24 cellular contexts compared by ENCODE assay signal in the genomic region with DNA sequence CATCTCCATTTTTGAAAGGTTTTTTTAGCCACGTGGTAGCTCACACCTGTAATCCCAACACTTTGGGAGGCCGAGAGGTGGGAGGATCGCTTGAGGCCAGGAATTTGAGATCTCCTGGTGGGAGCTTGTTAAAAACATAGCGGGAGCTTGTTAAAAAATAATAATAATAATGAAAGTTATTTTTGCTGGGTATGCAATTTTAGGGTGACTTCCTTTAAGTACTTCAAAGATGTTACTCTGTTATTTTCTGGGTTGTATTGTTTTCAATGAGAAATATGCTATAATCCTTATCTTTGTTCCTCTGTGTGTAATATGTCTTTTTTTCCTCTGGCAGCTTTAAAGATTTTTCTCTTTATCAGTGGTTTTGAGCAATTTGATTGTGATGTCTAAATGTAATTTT. TPM values are rescaled to one million over a fixed set of nuclear protein-coding genes. Genes with fewer than 3 reads are reported as not detected.
A peak's percentile ranks its signal among the peaks of the same experiment; 100 is the strongest.
DNase-seq lines count a peak whose midpoint lies in the region; ATAC-seq, FAIRE-seq and TF ChIP-seq lines count a peak whose summit lies in the region.
"Had no signal": no experiment of that assay in that cellular context is flagged by ENCODE, and none has a peak within 500 bp of the region (broad histone marks: within the 10 kb centered on the region; RNA-seq: fewer than 3 reads in every experiment).

No MANE protein-coding gene starts in this region.

- no peak overlapping the region for H3K9ac ChIP-seq in IMR-90 (ENCODE audit: low read depth, low read length)
- H3K9ac ChIP-seq: BLaER1 treated with 17β-estradiol and CSF1 and Interleukin-3, amounts not matched to agents 10 nM and 100 nM; GM23248 had no signal

- H3K9me3 ChIP-seq in A549 (peaks cover 3% of the 10 kb centered on the region; the same call in 1 of the 3 replicates), IMR-90 (ENCODE audit: control insufficient read depth, insufficient read depth, low read length) (no peaks in the 10 kb centered on the region), small intestine (ENCODE audit: control insufficient read depth, low read depth) (no peaks in the 10 kb centered on the region)
- H3K9me3 ChIP-seq: BE2C, HAP-1 had no signal

- TF ChIP-seq EP300 in A549 (IDR thresholded peaks at IDR 0.05) = no peak

- H3K27ac ChIP-seq in A549 (no peak overlapping the region), IMR-90 (ENCODE audit: insufficient read depth, low read length) (no peak overlapping the region), small intestine (ENCODE audit: low read depth in 1 of 2, low read length in 1 of 2) (no peak overlapping the region)
- H3K27ac ChIP-seq: 22Rv1; BLaER1 treated with 17β-estradiol and CSF1 and Interleukin-3, amounts not matched to agents 10 nM and 100 nM; GM23248 had no signal

- H3K14ac ChIP-seq in IMR-90 (replicated peaks; ENCODE audit: low read depth, low read length) = no peak overlapping the region

- no peak overlapping the region for H3K23ac ChIP-seq in IMR-90 (ENCODE audit: low read depth, low read length)

- H3K4me1 Mint-ChIP-seq in activated T-cell treated with anti-CD3 and anti-CD28 coated beads, Interleukin-2, amount 50 U/mL, for 72 hours (ENCODE audit: low read depth) = peaks cover 12% of the 10 kb centered on the region
- H3K4me1 Mint-ChIP-seq: CD14-positive monocyte had no signal

- no peak overlapping the region for H3K56ac ChIP-seq in IMR-90 (ENCODE audit: extremely low read depth, insufficient read depth, low read length)

- TF ChIP-seq POLR2A in A549 (IDR thresholded peaks at IDR 0.05; ENCODE audit: low read length) (no peak), IMR-90 (IDR thresholded peaks at IDR 0.05; ENCODE audit: low read depth, low read length) (no peak)

- H2AK9ac ChIP-seq in IMR-90 (replicated peaks; ENCODE audit: low read depth, low read length, poor library complexity) = no peak overlapping the region

- peaks cover 12 to 66% of the 10 kb centered on the region in 2 experiments for H3K79me1 ChIP-seq in IMR-90 (ENCODE audit: low read depth in 1 of 2, low read length in 2 of 2)

- no peak overlapping the region for H2BK15ac ChIP-seq in IMR-90 (ENCODE audit: low read depth, low read length)

- no peaks in the 10 kb centered on the region; the same call in 1 of the 2 replicates for H3K9me1 ChIP-seq in IMR-90 (ENCODE audit: insufficient read depth, low read length)

- H3K4ac ChIP-seq in IMR-90 (ENCODE audit: low read depth, low read length) = no peak overlapping the region

- H4K8ac ChIP-seq in IMR-90 (ENCODE audit: low read depth in 2 of 2, low read length in 2 of 2) = no peak overlapping the region

- peaks cover 52% of the 10 kb centered on the region for H4K20me1 ChIP-seq in IMR-90 (ENCODE audit: insufficient read depth, low read length)

- H3K4me3 Mint-ChIP-seq in activated T-cell treated with anti-CD3 and anti-CD28 coated beads, Interleukin-2, amount 50 U/mL, for 72 hours = no peak overlapping the region
- H3K4me3 Mint-ChIP-seq: CD14-positive monocyte; CD4-positive, alpha-beta T cell; CD8-positive, alpha-beta memory T cell had no signal

- H3K36me3 ChIP-seq in IMR-90 (ENCODE audit: control insufficient read depth, insufficient read depth, low read length) (no peaks in the 10 kb centered on the region), small intestine (ENCODE audit: control insufficient read depth in 2 of 2, insufficient read depth in 2 of 2, low read length in 2 of 2) (no peaks in the 10 kb centered on the region)
- H3K36me3 ChIP-seq: BE2C, HAP-1 had no signal

- in situ Hi-C loops in IMR-90 (cut with MboI; ENCODE audit: low sequenced_read_pairs) = no loop called here

- no peak overlapping the region for H2BK5ac ChIP-seq in IMR-90 (ENCODE audit: low read depth, low read length, poor library complexity, severe bottlenecking)

- H3K4me2 ChIP-seq in A549 = no peak overlapping the region
- no peak overlapping the region for H3K4me2 ChIP-seq in IMR-90 (ENCODE audit: low read depth, low read length)
- H3K4me2 ChIP-seq: BLaER1 treated with 17β-estradiol and CSF1 and Interleukin-3, amounts not matched to agents 10 nM and 100 nM had no signal

- H3K36me3 Mint-ChIP-seq in activated T-cell treated with anti-CD3 and anti-CD28 coated beads, Interleukin-2, amount 50 U/mL, for 72 hours (ENCODE audit: insufficient read depth in 2 of 2) = peaks cover 0 to 8% of the 10 kb centered on the region in 2 donors

- H4K5ac ChIP-seq in IMR-90 (ENCODE audit: low read depth, low read length) = no peak overlapping the region

- intact Hi-C loops in IMR-90 (cut with micrococcal nuclease) = no loop called here

- H3K4me3 ChIP-seq in A549 (no peak overlapping the region), IMR-90 (ENCODE audit: insufficient read depth, low read depth, low read length) (no peak overlapping the region), small intestine (ENCODE audit: low read depth in 1 of 2, low read length in 2 of 2) (no peak overlapping the region)
- H3K4me3 ChIP-seq: BLaER1 treated with 17β-estradiol and CSF1 and Interleukin-3, amounts not matched to agents 10 nM and 100 nM; GM12878; GM23248; HAP-1 had no signal

- TF ChIP-seq RAD21 in A549 (conservative IDR thresholded peaks at IDR 0.05 in 1 of 2, IDR thresholded peaks at IDR 0.05 in 1 of 2) (no peak), IMR-90 (IDR thresholded peaks at IDR 0.05; ENCODE audit: low read length) (no peak)

- no peak overlapping the region for H3K18ac ChIP-seq in IMR-90 (ENCODE audit: low read depth, low read length)

- DNase-seq in activated T-cell treated with anti-CD3 and anti-CD28 coated beads, Interleukin-2, amount 50 U/mL, for 72 hours = no peak
- DNase-seq in activated T-cell treated with anti-CD3 and anti-CD28 coated beads for 4 hours (no peak), A549 (ENCODE audit: low read depth in 1 of 2, low spot score in 1 of 2) (no peak), IMR-90 (no peak), small intestine (no peak), T1000 (lab: John Stamatoyannopoulos, UW) (no peak), RPMI8226 (no peak)
- DNase-seq: ACHN; AML-193; BE2C; CD4-positive, alpha-beta T cell; CD8-positive, alpha-beta memory T cell; DMS 273 treated with DMSO at 0.1 percent for 48 hours; DMS79; EL; GDM1; GM23248 had no signal

- no peaks in the 10 kb centered on the region for H3K27me3 Mint-ChIP-seq in activated T-cell treated with anti-CD3 and anti-CD28 coated beads, Interleukin-2, amount 50 U/mL, for 72 hours (ENCODE audit: low read depth)
- H3K27me3 Mint-ChIP-seq: CD4-positive, alpha-beta T cell; CD8-positive, alpha-beta memory T cell had no signal

- no peak overlapping the region for H2AFZ ChIP-seq in IMR-90 (replicated peaks; ENCODE audit: low read length, poor library complexity)
- H2AFZ ChIP-seq: GM23248 had no signal

- BruUV-seq in IMR-90 (replicated peaks; lab: Mats Ljungman, UMichigan) = no TSS peak

- FAIRE-seq in A549 (lab: Jason Lieb, UNC) (peak; percentile 46), small intestine (lab: Jason Lieb, UNC) (peak; percentile 23)
- FAIRE-seq: A204.1, GM12878, H54 had no signal

- TF ChIP-seq CTCF in A549 (IDR thresholded peaks at IDR 0.05) (no peak), IMR-90 (conservative IDR thresholded peaks at IDR 0.05; ENCODE audit: low read depth, low read length) (no peak)

- ATAC-seq in activated T-cell treated with anti-CD3 and anti-CD28 coated beads, Interleukin-2, amount 50 U/mL, for 72 hours (replicated peaks in 1 of 2) = no peak
- ATAC-seq in A549 (no peak), IMR-90 (ENCODE audit: low read depth) (no peak)
- ATAC-seq: GM12878 had no signal

- POLR2A ChIA-PET in A549 (lab: Yijun Ruan, JAX) = no interaction called here
- POLR2A ChIA-PET in IMR-90 (lab: Charles Lee; ENCODE audit: unreplicated experiment) = no interaction called here

- dilution Hi-C loops in IMR-90 (cut with HindIII; ENCODE audit: low sequenced_read_pairs, unreplicated experiment) = no loop called here

- H2BK120ac ChIP-seq in IMR-90 (ENCODE audit: low read depth, low read length) = no peak overlapping the region

- H3K27me3 ChIP-seq in IMR-90 (ENCODE audit: control insufficient read depth, insufficient read depth, low read length) = no peaks in the 10 kb centered on the region
- H3K27me3 ChIP-seq in small intestine (ENCODE audit: control insufficient read depth in 2 of 2, insufficient read depth in 2 of 2, low read length in 2 of 2) = no peaks in the 10 kb centered on the region
- H3K27me3 ChIP-seq: BE2C; BLaER1 treated with 17β-estradiol and CSF1 and Interleukin-3, amounts not matched to agents 10 nM and 100 nM had no signal

- 85% methylated on average over 4 of the region's 4 CpGs for WGBS in A549 (ENCODE audit: missing lambda C conversion rate)
- WGBS in IMR-90 (ENCODE audit: extremely low coverage in 2 of 2, insufficient read length in 1 of 2), 2 experiments = no CpG with 5 or more reads among the region's 4 CpGs
- 92 to 97% (median 96%) methylated on average over 4 of the region's 4 CpGs for WGBS in small intestine, 3 donors

- no peak overlapping the region for H2BK20ac ChIP-seq in IMR-90 (ENCODE audit: low read depth, low read length)

- H3K9me3 Mint-ChIP-seq in activated T-cell treated with anti-CD3 and anti-CD28 coated beads, Interleukin-2, amount 50 U/mL, for 72 hours = peaks cover 3 to 5% of the 10 kb centered on the region in 2 donors
- H3K9me3 Mint-ChIP-seq: CD14-positive monocyte had no signal

- CTCF ChIA-PET in A549 (lab: Yijun Ruan, JAX) = interaction anchor here (1.7 kb wide), 1 partner anchor 10 kb away, joined by 5 read pairs; no protein-coding TSS in a partner anchor
- CTCF ChIA-PET in IMR-90 (lab: Yijun Ruan, JAX) = no interaction called here

- no peak overlapping the region for H2AK5ac ChIP-seq in IMR-90 (ENCODE audit: low read depth, low read length)

- H4K91ac ChIP-seq in IMR-90 (ENCODE audit: insufficient read depth, low read depth, low read length) = no peak overlapping the region

- H3K4me1 ChIP-seq in A549 (peaks cover 13% of the 10 kb centered on the region; the same call in 2 of the 3 replicates), IMR-90 (ENCODE audit: control insufficient read depth, insufficient read depth, low read length) (0 out of 2 replicates have a peak, but pooled peaks cover 1% of the 10 kb centered on the region), small intestine (ENCODE audit: control insufficient read depth in 2 of 2, insufficient read depth in 1 of 2, low read depth in 1 of 2, low read length in 1 of 2) (peaks cover 0 to 4% of the 10 kb centered on the region in 2 donors)
- H3K4me1 ChIP-seq: BE2C had no signal

- H3K27ac Mint-ChIP-seq in activated T-cell treated with anti-CD3 and anti-CD28 coated beads, Interleukin-2, amount 50 U/mL, for 72 hours = peak overlapping the region; percentile 42
- H3K27ac Mint-ChIP-seq: CD14-positive monocyte; CD4-positive, alpha-beta T cell; CD8-positive, alpha-beta memory T cell had no signal

RNA-seq across cellular contexts. Expression of gene NLK, which starts 48.1 kb away (rescaled TPM):
- total RNA-seq in activated T-cell treated with anti-CD3 and anti-CD28 coated beads, Interleukin-2, amount 50 U/mL, for 72 hours = 10 to 100 TPM in 1 of 2 donors, 1 to 10 TPM in 1; 10.0 to 11.7 TPM
- 26.5 and 45.3 TPM in 2 replicates for polyA plus RNA-seq in A549 (2011; rRNA removed)
- polyA plus RNA-seq in A549 (2012; cell fraction: cytosol; rRNA removed) = 7.2 and 10.6 TPM in 2 replicates
- 8.8 and 9.6 TPM in 2 replicates for polyA plus RNA-seq in A549 (2012; cell fraction: nucleus; rRNA removed)
- polyA plus RNA-seq in A549 (2017; fragmentation: RNase III; extraction: RNeasy Plus Mini Kit Qiagen cat#74134 plus additional on column Dnase treatment) = 10.8 to 11.9 TPM (median 11.8 TPM) in 3 replicates
- 44.9 and 46.3 TPM in 2 replicates for polyA minus RNA-seq in A549 (2011; rRNA and poly(A)+ RNA removed)
- total RNA-seq in IMR-90 (2012; rRNA removed) = 23.3 and 29.2 TPM in 2 replicates
- 13.8 and 15.3 TPM in 2 replicates for polyA plus RNA-seq in IMR-90 (2012; rRNA removed)
- 6.2 and 8.6 TPM in 2 replicates for polyA plus RNA-seq in IMR-90 (2012; cell fraction: cytosol; rRNA removed)
- 20.9 and 37.1 TPM in 2 replicates for polyA plus RNA-seq in IMR-90 (2012; cell fraction: nucleus; rRNA removed; ENCODE audit: low replicate concordance)
- 10 to 100 TPM in 1 of 3 donors, 1 to 10 TPM in 2; 7.0 to 11.2 (median 8.7) TPM for polyA plus RNA-seq in small intestine
